15 cellular contexts compared by ENCODE assay signal in genomic region chr12:66361703-66362102, GRCh38. TPM values are rescaled to one million over a fixed set of nuclear protein-coding genes. Genes with fewer than 3 reads are reported as not detected.
DNase-seq lines count a peak whose midpoint lies in the region; ATAC-seq lines count a peak whose summit lies in the region.
"Had no signal": no experiment of that assay in that cellular context is flagged by ENCODE, and none has a peak within 500 bp of the region (broad histone marks: within the 10 kb centered on the region; RNA-seq: fewer than 3 reads in every experiment).

No MANE protein-coding gene starts in this region.

- in situ Hi-C loops in G401 (cut with HindIII; ENCODE audit: low sequenced_read_pairs) = no loop called here

- no peaks in the 10 kb centered on the region for H3K9me3 ChIP-seq in T-helper 17 cell (ENCODE audit: control insufficient read depth, low read length, poor library complexity, severe bottlenecking)

- no peak overlapping the region for H3K27ac ChIP-seq in epithelial cell of prostate
- H3K27ac ChIP-seq: 22Rv1, GM23248, HL-60 had no signal

- H3K36me3 Mint-ChIP-seq in T-helper 17 cell (ENCODE audit: low read depth) = peaks cover 5% of the 10 kb centered on the region

- H3K27me3 Mint-ChIP-seq in T-helper 17 cell = no peaks in the 10 kb centered on the region

- ATAC-seq in T-helper 17 cell (no peak), HG02763 (IDR thresholded peaks at IDR 0.05; ENCODE audit: unreplicated experiment) (no peak)
- ATAC-seq: CD8-positive, alpha-beta T cell; GM12878 had no signal

- H3K4me3 Mint-ChIP-seq in T-helper 17 cell = no peak overlapping the region
- H3K4me3 Mint-ChIP-seq: CD14-positive monocyte; CD8-positive, alpha-beta T cell had no signal

- DNase-seq in DMS 273 (lab: John Stamatoyannopoulos, UW; ENCODE audit: unreplicated experiment) (peak; percentile 44), DMS 273 treated with DMSO at 0.1 percent for 48 hours (lab: John Stamatoyannopoulos, UW) (no peak), G401 (ENCODE audit: low spot score) (peak; percentile 14), T-helper 17 cell (no peak), epithelial cell of prostate (ENCODE audit: low read depth, low spot score) (peak; percentile 3), DMS153 treated with DMSO at 0.1 percent for 48 hours (lab: John Stamatoyannopoulos, UW; ENCODE audit: unreplicated experiment) (no peak)
- DNase-seq in activated CD4-positive, CD25-positive, alpha-beta regulatory T cell (lab: John Stamatoyannopoulos, UW) = no peak
- DNase-seq: CD8-positive, alpha-beta T cell; COR-L47; GM23248 had no signal

- peak overlapping the region; percentile 37 for H3K27ac Mint-ChIP-seq in T-helper 17 cell
- H3K27ac Mint-ChIP-seq: CD8-positive, alpha-beta T cell had no signal

- peaks cover 9% of the 10 kb centered on the region for H3K4me1 Mint-ChIP-seq in T-helper 17 cell

RNA-seq across cellular contexts. Expression of gene HELB, which starts 59.4 kb away (rescaled TPM):
- total RNA-seq in G401 (2014; rRNA removed; shearing (Covaris generic)) = 5.2 and 6.6 TPM in 2 replicates
- 10 to 100 TPM; 51.8 to 72.1 TPM for total RNA-seq in T-helper 17 cell

Comparison
In these comparisons a context has a peak if more than half of its experiments do, and no peak if none do; other contexts are left out.
1. DNase-seq: peak in DMS 273 (single experiment), G401 (single experiment) and epithelial cell of prostate (single experiment); none in DMS 273 treated with DMSO at 0.1 percent for 48 hours (single experiment), T-helper 17 cell (0 of 3), DMS153 treated with DMSO at 0.1 percent for 48 hours (single experiment) and activated CD4-positive, CD25-positive, alpha-beta regulatory T cell (0 of 4).